ENCODE assay signal across 8 cellular contexts in the genomic region with DNA sequence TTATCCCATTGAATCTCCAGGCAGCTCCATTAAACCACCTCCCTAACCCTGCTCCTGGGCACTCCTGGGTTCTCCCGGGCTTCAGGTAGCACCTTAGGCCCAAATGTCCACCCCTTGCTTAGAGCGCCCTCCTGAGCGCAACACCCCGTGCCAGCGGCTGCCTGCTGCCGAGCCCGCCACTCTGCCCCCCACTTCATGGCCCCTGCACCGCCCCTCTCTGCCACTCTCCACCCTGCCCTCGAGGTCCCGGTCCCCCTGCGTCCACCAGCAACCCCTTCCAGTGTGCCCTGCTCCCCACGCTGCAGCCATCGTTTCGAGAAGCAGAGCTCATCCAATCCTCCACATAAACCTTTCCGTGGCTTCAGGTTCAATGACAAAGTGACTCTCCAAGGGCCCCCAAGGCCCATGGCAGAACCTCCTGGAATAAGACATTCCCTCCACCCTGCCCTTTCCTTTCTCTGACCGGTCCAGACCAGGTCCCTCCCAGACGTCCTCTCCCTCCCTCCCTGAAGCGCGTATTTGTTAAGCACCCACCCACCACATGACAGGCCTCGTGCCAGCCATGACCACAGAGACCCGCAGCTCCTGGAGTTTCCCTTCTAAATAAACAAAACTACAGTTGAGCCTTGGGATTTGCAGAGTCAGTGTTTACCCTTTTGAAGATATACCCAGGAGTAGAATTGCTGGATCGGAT.
DNase-seq lines count a peak whose midpoint lies in the region; ATAC-seq and TF ChIP-seq lines count a peak whose summit lies in the region.

No MANE protein-coding gene starts in this region.

- ATAC-seq in central memory CD8-positive, alpha-beta T cell (replicated peaks; ENCODE audit: extremely low read depth, poor library complexity, severe bottlenecking): no peak
- ATAC-seq in GM18520 (IDR thresholded peaks at IDR 0.05; ENCODE audit: unreplicated experiment): no peak
- ATAC-seq in SK-N-SH treated with all-trans-retinoic acid at 6 μM for 48 hours: no peak
- no peak for ATAC-seq in GM18505 (IDR thresholded peaks at IDR 0.05; ENCODE audit: unreplicated experiment)

- no peak overlapping the region for H3K14ac ChIP-seq in mesenchymal stem cell (ENCODE audit: low read length in 2 of 2)

- H3K36me3 ChIP-seq in MG63 (peaks cover 2% of the 10 kb centered on the region; the same call in 1 of the 2 replicates), mesenchymal stem cell (ENCODE audit: control insufficient read depth in 1 of 2, insufficient read depth in 2 of 2, low read depth in 1 of 2, low read length in 2 of 2) (peaks cover 0 to 24% of the 10 kb centered on the region in 2 experiments)

- peaks cover 30% of the 10 kb centered on the region for H3K4me1 ChIP-seq in mesenchymal stem cell (ENCODE audit: control insufficient read depth, insufficient read depth, low read depth, low read length)

- H2BK120ac ChIP-seq in mesenchymal stem cell (ENCODE audit: low read depth, low read length): peak overlapping the region; percentile 82

- H2BK5ac ChIP-seq in mesenchymal stem cell (ENCODE audit: low read depth, low read length, poor library complexity, severe bottlenecking): no peak overlapping the region

- peaks cover 40% of the 10 kb centered on the region for H3K79me1 ChIP-seq in mesenchymal stem cell (replicated peaks; ENCODE audit: low read length, poor library complexity, severe bottlenecking)

- peak; percentile 69 for DNase-seq in AG04450 (ENCODE audit: low read depth, low spot score)
- DNase-seq in MG63: peak; percentile 25
- DNase-seq in central memory CD8-positive, alpha-beta T cell (ENCODE audit: low spot score in 2 of 2): no peak
- peak; percentile 97 for DNase-seq in mesenchymal stem cell
- DNase-seq in NCI-H2081 treated with DMSO at 0.1 percent for 48 hours (lab: John Stamatoyannopoulos, UW): no peak

- H3K18ac ChIP-seq in mesenchymal stem cell (ENCODE audit: low read depth in 1 of 2, low read length in 2 of 2): peak overlapping the region; percentile 64 to 92

- CTCF ChIA-PET in AG04450 (lab: Charles Lee): interaction anchor here (1.3 kb wide), 1 partner anchor 34 kb away, joined by 4 read pairs; no protein-coding TSS in a partner anchor

- H3K27ac Mint-ChIP-seq in central memory CD8-positive, alpha-beta T cell (ENCODE audit: low read depth): peak overlapping the region; percentile 30

- H4K8ac ChIP-seq in mesenchymal stem cell (ENCODE audit: low read length): peak overlapping the region; percentile 96

- no peak overlapping the region for H3K4me2 ChIP-seq in mesenchymal stem cell (ENCODE audit: low read length, poor library complexity, severe bottlenecking)

- H3K4me3 ChIP-seq in AG04450 (ENCODE audit: low read depth, low read length): no peak overlapping the region
- H3K4me3 ChIP-seq in MG63: no peak overlapping the region
- no peak overlapping the region for H3K4me3 ChIP-seq in mesenchymal stem cell (ENCODE audit: insufficient read depth in 1 of 2, low read depth in 1 of 2, low read length in 2 of 2)

- TF ChIP-seq CTCF in AG04450 (IDR thresholded peaks at IDR 0.05; ENCODE audit: low read depth, low read length): no peak

- peak overlapping the region; percentile 19 to 88 for H2BK12ac ChIP-seq in mesenchymal stem cell (ENCODE audit: low read length in 2 of 2)

- H3K4me3 Mint-ChIP-seq in central memory CD8-positive, alpha-beta T cell: no peak overlapping the region

- H4K91ac ChIP-seq in mesenchymal stem cell (ENCODE audit: low read length): peak overlapping the region; percentile 97

- WGBS in mesenchymal stem cell: 57% methylated on average over 21 of the region's 22 CpGs

- H3K4me1 Mint-ChIP-seq in central memory CD8-positive, alpha-beta T cell: peaks cover 47% of the 10 kb centered on the region

- H3K9me3 ChIP-seq in AG04450 (ENCODE audit: control insufficient read depth, insufficient read depth, low read length) (no peaks in the 10 kb centered on the region; the same call in 1 of the 2 replicates), MG63 (no peaks in the 10 kb centered on the region), mesenchymal stem cell (ENCODE audit: control insufficient read depth, low read length) (no peaks in the 10 kb centered on the region)

- H2AFZ ChIP-seq in mesenchymal stem cell (ENCODE audit: low read depth, low read length): no peak overlapping the region

- no peaks in the 10 kb centered on the region for H3K27me3 ChIP-seq in AG04450 (ENCODE audit: control insufficient read depth, insufficient read depth, low read length)
- H3K27me3 ChIP-seq in MG63: no peaks in the 10 kb centered on the region
- no peaks in the 10 kb centered on the region for H3K27me3 ChIP-seq in mesenchymal stem cell (ENCODE audit: control insufficient read depth in 1 of 2, insufficient read depth in 1 of 2, low read length in 2 of 2)

- POLR2A ChIA-PET in AG04450 (lab: Yijun Ruan, JAX): interaction anchor here (0.8 to 1.9 kb wide), 2 partner anchors 13 to 18 kb away, joined by 4 to 12 read pairs; no protein-coding TSS in a partner anchor

- no peak overlapping the region for H3K9ac ChIP-seq in mesenchymal stem cell (ENCODE audit: low read length)

- H3K9me3 Mint-ChIP-seq in central memory CD8-positive, alpha-beta T cell: no peaks in the 10 kb centered on the region

- H2AK5ac ChIP-seq in mesenchymal stem cell (ENCODE audit: low read length, severe bottlenecking): peak overlapping the region; percentile 31

- H3K27ac ChIP-seq in AG04450 (ENCODE audit: low read depth, low read length): no peak overlapping the region
- no peak overlapping the region for H3K27ac ChIP-seq in mesenchymal stem cell (ENCODE audit: low read length, poor library complexity, severe bottlenecking)

- peaks cover 29% of the 10 kb centered on the region for H3K36me3 Mint-ChIP-seq in central memory CD8-positive, alpha-beta T cell (ENCODE audit: insufficient read depth)

- no peak for TF ChIP-seq POLR2A in GM18505 (IDR thresholded peaks at IDR 0.05; ENCODE audit: borderline replicate concordance, extremely low read depth, insufficient read depth, insufficient read length)

- no peaks in the 10 kb centered on the region for H3K27me3 Mint-ChIP-seq in central memory CD8-positive, alpha-beta T cell

- H3K4ac ChIP-seq in mesenchymal stem cell (ENCODE audit: low read depth in 1 of 2, low read length in 2 of 2): peak overlapping the region; percentile 75 to 77

- H3K23ac ChIP-seq in mesenchymal stem cell (ENCODE audit: low read length in 2 of 2): peak overlapping the region in 1 of 2 experiments; percentile 41

- peak overlapping the region; percentile 12 for H2BK15ac ChIP-seq in mesenchymal stem cell (ENCODE audit: low read depth, poor library complexity, severe bottlenecking)

TF ChIP-seq in SK-N-SH treated with all-trans-retinoic acid at 6 μM for 48 hours, 23 proteins besides CTCF, POLR2A, EP300 and RAD21:
- TF ChIP-seq GLIS3 (CRISPR knock-in tag; IDR thresholded peaks at IDR 0.05) (no peak), CSDC2 (CRISPR knock-in tag; IDR thresholded peaks at IDR 0.05) (no peak), ISL1 (CRISPR knock-in tag; IDR thresholded peaks at IDR 0.05) (no peak), ARNTL (CRISPR knock-in tag; IDR thresholded peaks at IDR 0.05; ENCODE audit: borderline replicate concordance, low read depth) (no peak), BACH2 (CRISPR knock-in tag; IDR thresholded peaks at IDR 0.05; ENCODE audit: borderline replicate concordance) (no peak), PPARA (CRISPR knock-in tag; IDR thresholded peaks at IDR 0.05; ENCODE audit: borderline replicate concordance) (no peak), TOX (CRISPR knock-in tag; IDR thresholded peaks at IDR 0.05; ENCODE audit: borderline replicate concordance) (no peak), TCF4 (CRISPR knock-in tag; IDR thresholded peaks at IDR 0.05; ENCODE audit: borderline replicate concordance) (no peak)

Comparison
In these comparisons a context has a peak if more than half of its experiments do, and no peak if none do; other contexts are left out.
1. DNase-seq: peak in AG04450 (single experiment), MG63 (single experiment) and mesenchymal stem cell (single experiment); none in central memory CD8-positive, alpha-beta T cell (0 of 2) and NCI-H2081 treated with DMSO at 0.1 percent for 48 hours (single experiment).